In genomic region chr11:83319346-83319745, GRCh38 we compare ENCODE assay signal across 37 cellular contexts.
"Had no signal": no experiment of that assay in that cellular context is flagged by ENCODE, and none has a peak within 500 bp of the region (broad histone marks: within the 10 kb centered on the region; RNA-seq: fewer than 3 reads in every experiment).

No MANE protein-coding gene starts in this region.

- DNase-seq: activated B cell treated with CpG ODN at 0.5 μM for 24 hours; activated CD4-positive, alpha-beta memory T cell treated with anti-CD3 and anti-CD28 coated beads for 36 hours; activated CD4-positive, alpha-beta T cell treated with anti-CD3 and anti-CD28 coated beads for 4 hours; activated CD4-positive, alpha-beta T cell treated with anti-CD3 and anti-CD28 coated beads, Interleukin-2, amount 50 U/mL, for 1 hour; activated CD4-positive, CD25-positive, alpha-beta regulatory T cell treated with anti-CD3 and anti-CD28 coated beads, Interleukin-2, amount 50 U/mL, for 72 hours; activated CD8-positive, alpha-beta memory T cell treated with anti-CD3 and anti-CD28 coated beads, Interleukin-2, amount 50 U/mL, for 4 hours; activated gamma-delta T cell treated with Interleukin-2 at 50 U/mL for 16 hours; activated naive CD4-positive, alpha-beta T cell treated with anti-CD3 and anti-CD28 coated beads for 36 hours; activated T-cell treated with anti-CD3 and anti-CD28 coated beads for 4 hours; activated T-cell treated with anti-CD3 and anti-CD28 coated beads, Interleukin-2, amount 50 U/mL, for 4 hours; adrenal gland; central memory CD4-positive, alpha-beta T cell; Karpas-422; KBM-7; MG63; NCI-H1048; NCI-H1105 treated with DMSO at 0.1 percent for 48 hours; NCI-H1436; NCI-H1694; NCI-H1930; NCI-H2081 treated with DMSO at 0.1 percent for 48 hours; NCI-H2171; NCI-H2227 treated with DMSO at 0.1 percent for 48 hours; NCI-H446; NCI-H510A treated with DMSO at 0.1 percent for 48 hours; NCI-H69; NK-92 treated with Interleukin-12 subunit alpha and Interleukin-12 subunit beta, amount 100 ng/mL, for 24 hours; PC-9; Right ventricle myocardium superior; SW 1271; T-helper 1 cell; T-helper 2 cell; T-helper 9 cell had no signal

- H3K4me3 ChIP-seq: adrenal gland, MG63, PC-9 had no signal

- H3K36me3 ChIP-seq: adrenal gland, MG63 had no signal

- H3K4me1 ChIP-seq: adrenal gland had no signal

- FAIRE-seq: astrocyte, RCC 7860 had no signal

- H3K27me3 ChIP-seq: adrenal gland had no signal

- H3K9me3 ChIP-seq: adrenal gland, MG63 had no signal

- H3K27ac ChIP-seq: adrenal gland, PC-9, RWPE1, VCaP had no signal

- H3K4me2 ChIP-seq: PC-9 had no signal

- H2AFZ ChIP-seq: PC-9 had no signal
